In genomic region chr18:51803029-51803428, GRCh38 we compare ENCODE assay signal across 1 cellular context.
TF ChIP-seq lines count a peak whose summit lies in the region.

No MANE protein-coding gene starts in this region.

TF ChIP-seq in SK-N-SH treated with all-trans-retinoic acid at 6 μM for 48 hours, 23 proteins besides CTCF, POLR2A, EP300 and RAD21 (continued from another document):
- TF ChIP-seq BACH2 (CRISPR knock-in tag; IDR thresholded peaks at IDR 0.05; ENCODE audit: borderline replicate concordance) (no peak), RARB (CRISPR knock-in tag; IDR thresholded peaks at IDR 0.05) (no peak), CSDC2 (CRISPR knock-in tag; IDR thresholded peaks at IDR 0.05) (no peak), ZNF70 (CRISPR knock-in tag; IDR thresholded peaks at IDR 0.05) (no peak), SNAI2 (CRISPR knock-in tag; IDR thresholded peaks at IDR 0.05) (no peak), TCF4 (CRISPR knock-in tag; IDR thresholded peaks at IDR 0.05; ENCODE audit: borderline replicate concordance) (no peak)
- TF ChIP-seq, protein P1, sequence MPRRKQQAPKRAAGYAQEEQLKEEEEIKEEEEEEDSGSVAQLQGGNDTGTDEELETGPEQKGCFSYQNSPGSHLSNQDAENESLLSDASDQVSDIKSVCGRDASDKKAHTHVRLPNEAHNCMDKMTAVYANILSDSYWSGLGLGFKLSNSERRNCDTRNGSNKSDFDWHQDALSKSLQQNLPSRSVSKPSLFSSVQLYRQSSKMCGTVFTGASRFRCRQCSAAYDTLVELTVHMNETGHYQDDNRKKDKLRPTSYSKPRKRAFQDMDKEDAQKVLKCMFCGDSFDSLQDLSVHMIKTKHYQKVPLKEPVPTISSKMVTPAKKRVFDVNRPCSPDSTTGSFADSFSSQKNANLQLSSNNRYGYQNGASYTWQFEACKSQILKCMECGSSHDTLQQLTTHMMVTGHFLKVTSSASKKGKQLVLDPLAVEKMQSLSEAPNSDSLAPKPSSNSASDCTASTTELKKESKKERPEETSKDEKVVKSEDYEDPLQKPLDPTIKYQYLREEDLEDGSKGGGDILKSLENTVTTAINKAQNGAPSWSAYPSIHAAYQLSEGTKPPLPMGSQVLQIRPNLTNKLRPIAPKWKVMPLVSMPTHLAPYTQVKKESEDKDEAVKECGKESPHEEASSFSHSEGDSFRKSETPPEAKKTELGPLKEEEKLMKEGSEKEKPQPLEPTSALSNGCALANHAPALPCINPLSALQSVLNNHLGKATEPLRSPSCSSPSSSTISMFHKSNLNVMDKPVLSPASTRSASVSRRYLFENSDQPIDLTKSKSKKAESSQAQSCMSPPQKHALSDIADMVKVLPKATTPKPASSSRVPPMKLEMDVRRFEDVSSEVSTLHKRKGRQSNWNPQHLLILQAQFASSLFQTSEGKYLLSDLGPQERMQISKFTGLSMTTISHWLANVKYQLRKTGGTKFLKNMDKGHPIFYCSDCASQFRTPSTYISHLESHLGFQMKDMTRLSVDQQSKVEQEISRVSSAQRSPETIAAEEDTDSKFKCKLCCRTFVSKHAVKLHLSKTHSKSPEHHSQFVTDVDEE (CRISPR knock-in tag; IDR thresholded peaks at IDR 0.05), result no peak
